Comparison of ENCODE assay signal across 11 cellular contexts in the genomic region with DNA sequence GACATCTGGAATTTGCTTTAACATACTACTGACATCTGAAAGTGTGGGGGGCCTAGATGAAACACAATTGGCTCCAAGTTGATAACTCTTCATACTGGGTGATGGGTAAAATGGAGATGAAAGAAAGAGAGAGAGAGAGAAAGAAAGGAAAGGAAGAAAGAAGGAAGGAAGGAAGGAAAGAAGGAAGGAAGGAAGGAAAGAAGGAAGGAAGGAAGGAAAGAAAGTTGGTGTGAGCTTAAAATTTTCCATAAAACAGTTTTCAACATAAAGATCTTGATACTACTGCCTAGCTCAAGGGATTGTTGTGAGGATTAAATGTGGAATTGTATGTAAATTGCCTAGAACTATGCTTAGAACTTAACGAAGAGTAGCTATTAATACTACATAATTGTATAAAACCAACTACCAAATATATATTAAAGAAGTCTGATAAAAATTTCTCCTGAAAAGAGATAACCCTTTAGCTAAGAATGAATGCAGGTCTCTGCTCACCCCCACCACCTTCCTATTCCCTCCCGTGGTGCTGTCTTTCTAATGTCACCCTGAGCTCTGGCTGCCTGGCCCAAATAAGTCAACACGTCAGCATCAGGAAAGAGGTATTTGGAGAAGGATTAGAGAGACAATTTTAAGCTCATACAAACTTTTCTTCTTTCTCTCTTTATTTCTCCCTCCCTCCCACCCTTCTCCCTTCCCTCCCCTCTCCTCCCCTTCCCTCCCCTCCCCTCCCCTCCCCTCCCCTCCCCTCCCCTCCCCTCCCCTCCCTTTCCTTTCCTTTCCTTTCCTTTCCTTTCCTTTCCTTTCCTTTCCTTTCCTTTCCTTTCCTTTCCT.
DNase-seq lines count a peak whose midpoint lies in the region; ATAC-seq and TF ChIP-seq lines count a peak whose summit lies in the region.
"Had no signal": no experiment of that assay in that cellular context is flagged by ENCODE, and none has a peak within 500 bp of the region (broad histone marks: within the 10 kb centered on the region; RNA-seq: fewer than 3 reads in every experiment).

No MANE protein-coding gene starts in this region.

- no peaks in the 10 kb centered on the region for H3K9me3 ChIP-seq in BLaER1 treated with 17β-estradiol and CSF1 and Interleukin-3, amounts not matched to agents 10 nM and 100 nM (replicated peaks in 1 of 11)
- H3K9me3 ChIP-seq in CD8-positive, alpha-beta memory T cell (ENCODE audit: low read length), result no peaks in the 10 kb centered on the region
- H3K9me3 ChIP-seq in T-helper 17 cell (ENCODE audit: control insufficient read depth, low read length, poor library complexity, severe bottlenecking) (no peaks in the 10 kb centered on the region), BE2C (no peaks in the 10 kb centered on the region)

- H3K4me1 Mint-ChIP-seq in CD8-positive, alpha-beta memory T cell, result peaks cover 18 to 27% (median 21%) of the 10 kb centered on the region in 3 donors
- peaks cover 30% of the 10 kb centered on the region for H3K4me1 Mint-ChIP-seq in T-helper 17 cell

- H4K20me1 ChIP-seq in BLaER1 treated with 17β-estradiol and CSF1 and Interleukin-3, amounts not matched to agents 10 nM and 100 nM, result no peaks in the 10 kb centered on the region

- H3K4me1 ChIP-seq in BLaER1 treated with 17β-estradiol and CSF1 and Interleukin-3, amounts not matched to agents 10 nM and 100 nM, result peaks cover 20 to 38% (median 28%) of the 10 kb centered on the region in 10 experiments
- peaks cover 13% of the 10 kb centered on the region for H3K4me1 ChIP-seq in CD8-positive, alpha-beta memory T cell (ENCODE audit: insufficient read depth, low read length)
- peaks cover 26% of the 10 kb centered on the region for H3K4me1 ChIP-seq in BE2C

- H3K4me3 Mint-ChIP-seq in CD8-positive, alpha-beta memory T cell, result peak overlapping the region in 5 of 7 donors; percentile 57 to 86 (median 73)
- H3K4me3 Mint-ChIP-seq in T-helper 17 cell, result peak overlapping the region; percentile 22

- ATAC-seq in T-helper 17 cell, result no peak
- ATAC-seq in Right ventricle myocardium inferior, result no peak
- no peak for ATAC-seq in HG03139 (IDR thresholded peaks at IDR 0.05; ENCODE audit: unreplicated experiment)

- H3K36me3 Mint-ChIP-seq in CD8-positive, alpha-beta memory T cell, result no peaks in the 10 kb centered on the region
- peaks cover 4% of the 10 kb centered on the region for H3K36me3 Mint-ChIP-seq in T-helper 17 cell (ENCODE audit: low read depth)

- H3K27ac Mint-ChIP-seq in CD8-positive, alpha-beta memory T cell, result peak overlapping the region; percentile 32 to 96 (median 92)
- peak overlapping the region; percentile 96 for H3K27ac Mint-ChIP-seq in T-helper 17 cell

- CTCF ChIA-PET in CD8-positive, alpha-beta memory T cell (lab: Charles Lee), result interaction anchor here (0.7 to 6.8 kb wide), 19 partner anchors 9 to 488 kb away, joined by 3 to 272 read pairs (median 11); no protein-coding TSS in a partner anchor

- no peak overlapping the region; a peak in 3 of 22 replicates for H3K9ac ChIP-seq in BLaER1 treated with 17β-estradiol and CSF1 and Interleukin-3, amounts not matched to agents 10 nM and 100 nM

- H3K27me3 Mint-ChIP-seq in CD8-positive, alpha-beta memory T cell, result peaks cover 2 to 9% of the 10 kb centered on the region in 2 donors
- peaks cover 22% of the 10 kb centered on the region for H3K27me3 Mint-ChIP-seq in T-helper 17 cell

- peak overlapping the region; percentile 25 to 84 (median 41); a peak in 19 of 22 replicates for H3K4me2 ChIP-seq in BLaER1 treated with 17β-estradiol and CSF1 and Interleukin-3, amounts not matched to agents 10 nM and 100 nM

- intact Hi-C loops in Right ventricle myocardium inferior (cut with DNase I), result loop anchor here (5.0 kb wide), 2 partner anchors 172 to 283 kb away; no protein-coding TSS in a partner anchor

- no peak for DNase-seq in CD8-positive, alpha-beta memory T cell
- DNase-seq in T-helper 17 cell (no peak), iPS-NIHi11 (ENCODE audit: low spot score) (peak; percentile 12), anterior cingulate cortex (lab: John Stamatoyannopoulos, UW) (no peak), Right ventricle myocardium inferior (ENCODE audit: missing footprints) (no peak), BE2C (no peak)
- DNase-seq: dorsolateral prefrontal cortex, NCI-H1930, NCI-H526 treated with DMSO at 0.1 percent for 48 hours had no signal

- H3K9me3 Mint-ChIP-seq in CD8-positive, alpha-beta memory T cell, result no peaks in the 10 kb centered on the region

- no peak overlapping the region for H3K4me3 ChIP-seq in BLaER1 treated with 17β-estradiol and CSF1 and Interleukin-3, amounts not matched to agents 10 nM and 100 nM
- no peak overlapping the region for H3K4me3 ChIP-seq in CD8-positive, alpha-beta memory T cell (ENCODE audit: low read length)
- H3K4me3 ChIP-seq in BE2C (ENCODE audit: low read depth, low read length), result no peak overlapping the region

- H3K36me3 ChIP-seq in BLaER1 treated with 17β-estradiol and CSF1 and Interleukin-3, amounts not matched to agents 10 nM and 100 nM, result no peaks in the 10 kb centered on the region
- H3K36me3 ChIP-seq in CD8-positive, alpha-beta memory T cell (ENCODE audit: insufficient read depth, low read length), result no peaks in the 10 kb centered on the region
- H3K36me3 ChIP-seq in BE2C, result no peaks in the 10 kb centered on the region

- H3K27me3 ChIP-seq in BLaER1 treated with 17β-estradiol and CSF1 and Interleukin-3, amounts not matched to agents 10 nM and 100 nM, result no peaks in the 10 kb centered on the region
- H3K27me3 ChIP-seq in CD8-positive, alpha-beta memory T cell (ENCODE audit: insufficient read depth, low read length, poor library complexity, severe bottlenecking), result no peaks in the 10 kb centered on the region
- no peaks in the 10 kb centered on the region for H3K27me3 ChIP-seq in BE2C
- H3K27me3 ChIP-seq: dorsolateral prefrontal cortex had no signal

- peak overlapping the region in 9 of 11 experiments; percentile 23 to 81 (median 74); a peak in 16 of 22 replicates for H3K27ac ChIP-seq in BLaER1 treated with 17β-estradiol and CSF1 and Interleukin-3, amounts not matched to agents 10 nM and 100 nM
- no peak overlapping the region for H3K27ac ChIP-seq in CD8-positive, alpha-beta memory T cell (ENCODE audit: low read depth, low read length)

- TF ChIP-seq CTCF in BE2C (IDR thresholded peaks at IDR 0.05; ENCODE audit: low read depth, low read length), result no peak

- POLR2A ChIA-PET in CD8-positive, alpha-beta memory T cell (lab: Charles Lee), result interaction anchor here (0.9 kb wide), 1 partner anchor 170 kb away, joined by 4 read pairs; no protein-coding TSS in a partner anchor
